12 cellular contexts compared by ENCODE assay signal in the genomic region with DNA sequence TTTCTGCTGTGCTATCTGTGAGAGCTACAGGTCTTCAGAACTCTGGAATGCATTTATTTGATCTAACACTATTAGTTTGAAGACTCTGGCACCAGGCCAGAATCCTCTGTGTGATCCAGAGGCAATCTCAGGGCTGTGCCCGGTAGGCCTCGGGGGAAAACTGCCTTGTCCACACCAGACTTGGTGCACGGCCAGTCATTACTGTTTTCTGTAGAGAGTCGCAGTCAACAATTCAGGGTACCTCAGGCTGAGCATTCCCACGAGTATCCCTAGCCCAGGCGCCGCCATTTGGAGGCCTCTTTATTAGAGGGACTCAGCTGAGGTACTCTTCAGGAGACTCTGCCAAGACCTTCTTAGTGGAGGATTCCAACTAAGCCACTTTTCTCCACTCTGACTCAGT.
DNase-seq lines count a peak whose midpoint lies in the region; ATAC-seq and TF ChIP-seq lines count a peak whose summit lies in the region.
"Had no signal": no experiment of that assay in that cellular context is flagged by ENCODE, and none has a peak within 500 bp of the region (broad histone marks: within the 10 kb centered on the region; RNA-seq: fewer than 3 reads in every experiment).

No MANE protein-coding gene starts in this region.

- H4K20me1 ChIP-seq in IMR-90 (ENCODE audit: insufficient read depth, low read length), result no peaks in the 10 kb centered on the region

- H3K14ac ChIP-seq in IMR-90 (replicated peaks; ENCODE audit: low read depth, low read length), result no peak overlapping the region

- H2AK5ac ChIP-seq in IMR-90 (ENCODE audit: low read depth, low read length), result no peak overlapping the region

- intact Hi-C loops in IMR-90 (cut with micrococcal nuclease), result no loop called here
- intact Hi-C loops in Caco-2 (cut with micrococcal nuclease; ENCODE audit: unreplicated experiment), result no loop called here

- dilution Hi-C loops in IMR-90 (cut with HindIII; ENCODE audit: low sequenced_read_pairs, unreplicated experiment), result no loop called here

- H3K27me3 Mint-ChIP-seq in Caco-2 (ENCODE audit: insufficient read depth, unreplicated experiment), result no peaks in the 10 kb centered on the region
- H3K27me3 Mint-ChIP-seq: activated B cell treated with CpG ODN at 0.5 μM for 24 hours had no signal

- WGBS in IMR-90 (ENCODE audit: extremely low coverage in 2 of 2, insufficient read length in 1 of 2), 2 experiments, result 100% methylated on average over 2 of the region's 7 CpGs; no CpG with 5 or more reads in 1 of the 2 experiments

- no peak overlapping the region for H4K91ac ChIP-seq in IMR-90 (ENCODE audit: insufficient read depth, low read depth, low read length)

- no peak for TF ChIP-seq CTCF in IMR-90 (conservative IDR thresholded peaks at IDR 0.05; ENCODE audit: low read depth, low read length)
- no peak for TF ChIP-seq CTCF in Caco-2 (IDR thresholded peaks at IDR 0.05; ENCODE audit: insufficient read depth in 1 of 2, low read depth in 1 of 2, low read length in 1 of 2, severe bottlenecking in 1 of 2, unreplicated experiment in 1 of 2)

- no peak overlapping the region for H3K4ac ChIP-seq in IMR-90 (ENCODE audit: low read depth, low read length)

- H3K4me3 ChIP-seq in IMR-90 (ENCODE audit: insufficient read depth, low read depth, low read length) (no peak overlapping the region), Caco-2 (ENCODE audit: low read depth, low read length) (no peak overlapping the region)
- H3K4me3 ChIP-seq: mucosa of descending colon, stomach had no signal

- in situ Hi-C loops in IMR-90 (cut with MboI; ENCODE audit: low sequenced_read_pairs), result no loop called here

- H3K27ac ChIP-seq in IMR-90 (ENCODE audit: insufficient read depth, low read length), result no peak overlapping the region
- H3K27ac ChIP-seq: brain microvascular endothelial cell, stomach had no signal

- no peak for TF ChIP-seq POLR2A in IMR-90 (IDR thresholded peaks at IDR 0.05; ENCODE audit: low read depth, low read length)

- H4K5ac ChIP-seq in IMR-90 (ENCODE audit: low read depth, low read length), result no peak overlapping the region

- no peaks in the 10 kb centered on the region for H3K9me3 Mint-ChIP-seq in Caco-2 (ENCODE audit: unreplicated experiment)

- no peak overlapping the region; a peak in 1 of 4 replicates for H4K8ac ChIP-seq in IMR-90 (ENCODE audit: low read depth in 2 of 2, low read length in 2 of 2)

- H3K4me3 Mint-ChIP-seq in Caco-2 (ENCODE audit: unreplicated experiment), result no peak overlapping the region
- H3K4me3 Mint-ChIP-seq: activated B cell treated with CpG ODN at 0.5 μM for 24 hours had no signal

- no peaks in the 10 kb centered on the region for H3K4me1 Mint-ChIP-seq in Caco-2 (ENCODE audit: low read depth, unreplicated experiment)
- H3K4me1 Mint-ChIP-seq: activated B cell treated with CpG ODN at 0.5 μM for 24 hours had no signal

- peak overlapping the region; percentile 26 for H2AFZ ChIP-seq in IMR-90 (replicated peaks; ENCODE audit: low read length, poor library complexity)

- no peak overlapping the region for H3K27ac Mint-ChIP-seq in Caco-2 (ENCODE audit: unreplicated experiment)
- H3K27ac Mint-ChIP-seq: activated B cell treated with CpG ODN at 0.5 μM for 24 hours had no signal

- H2BK120ac ChIP-seq in IMR-90 (ENCODE audit: low read depth, low read length), result no peak overlapping the region

- POLR2A ChIA-PET in IMR-90 (lab: Charles Lee; ENCODE audit: unreplicated experiment) (no interaction called here), Caco-2 (lab: Charles Lee) (no interaction called here)

- no peaks in the 10 kb centered on the region for H3K79me1 ChIP-seq in IMR-90 (ENCODE audit: low read depth in 1 of 2, low read length in 2 of 2)

- H3K56ac ChIP-seq in IMR-90 (ENCODE audit: extremely low read depth, insufficient read depth, low read length), result no peak overlapping the region

- no peak overlapping the region for H3K18ac ChIP-seq in IMR-90 (ENCODE audit: low read depth, low read length)

- H3K36me3 ChIP-seq in IMR-90 (ENCODE audit: control insufficient read depth, insufficient read depth, low read length) (no peaks in the 10 kb centered on the region), Caco-2 (ENCODE audit: control insufficient read depth, insufficient read depth, low read length) (no peaks in the 10 kb centered on the region)
- H3K36me3 ChIP-seq: brain microvascular endothelial cell, stomach had no signal

- no peak overlapping the region for H3K9ac ChIP-seq in IMR-90 (ENCODE audit: low read depth, low read length)

- H2BK20ac ChIP-seq in IMR-90 (ENCODE audit: low read depth, low read length), result no peak overlapping the region

- no peak overlapping the region for H3K23ac ChIP-seq in IMR-90 (ENCODE audit: low read depth, low read length)

- H2AK9ac ChIP-seq in IMR-90 (replicated peaks; ENCODE audit: low read depth, low read length, poor library complexity), result no peak overlapping the region

- BruUV-seq in IMR-90 (replicated peaks; lab: Mats Ljungman, UMichigan) (no TSS peak), Caco-2 (replicated peaks; lab: Mats Ljungman, UMichigan) (no TSS peak)

- CTCF ChIA-PET in IMR-90 (lab: Yijun Ruan, JAX) (no interaction called here), Caco-2 (lab: Charles Lee) (no interaction called here)

- H3K4me2 ChIP-seq in IMR-90 (ENCODE audit: low read depth, low read length), result no peak overlapping the region

- H2BK5ac ChIP-seq in IMR-90 (ENCODE audit: low read depth, low read length, poor library complexity, severe bottlenecking), result no peak overlapping the region

- H3K27me3 ChIP-seq in IMR-90 (ENCODE audit: control insufficient read depth, insufficient read depth, low read length), result no peaks in the 10 kb centered on the region
- no peaks in the 10 kb centered on the region for H3K27me3 ChIP-seq in Caco-2 (replicated peaks; ENCODE audit: control insufficient read depth, insufficient read depth, low read length)
- H3K27me3 ChIP-seq: brain microvascular endothelial cell, stomach had no signal

- H3K9me3 ChIP-seq in IMR-90 (ENCODE audit: control insufficient read depth, insufficient read depth, low read length) (no peaks in the 10 kb centered on the region), Caco-2 (no peaks in the 10 kb centered on the region)
- H3K9me3 ChIP-seq: mucosa of descending colon had no signal

- H2BK15ac ChIP-seq in IMR-90 (ENCODE audit: low read depth, low read length), result no peak overlapping the region

- no peaks in the 10 kb centered on the region for H3K36me3 Mint-ChIP-seq in Caco-2 (ENCODE audit: insufficient read depth, unreplicated experiment)

- no peak for ATAC-seq in IMR-90 (ENCODE audit: low read depth)
- ATAC-seq in GM19023 (IDR thresholded peaks at IDR 0.05; ENCODE audit: unreplicated experiment), result no peak
- no peak for ATAC-seq in GM21576 (IDR thresholded peaks at IDR 0.05; ENCODE audit: unreplicated experiment)
- ATAC-seq: mucosa of descending colon had no signal

- H3K9me1 ChIP-seq in IMR-90 (ENCODE audit: insufficient read depth, low read length), result no peaks in the 10 kb centered on the region

- DNase-seq in DMS153 (lab: John Stamatoyannopoulos, UW) (peak; percentile 17), IMR-90 (no peak), SK-N-DZ (ENCODE audit: low spot score) (peak; percentile 5), medulla oblongata (ENCODE audit: extremely low spot score) (peak; percentile 13), Caco-2 (no peak)
- DNase-seq: activated B cell treated with CpG ODN at 0.5 μM for 24 hours, brain microvascular endothelial cell, HCEC 1CT, stomach had no signal

- TF ChIP-seq RAD21 in IMR-90 (IDR thresholded peaks at IDR 0.05; ENCODE audit: low read length), result no peak

- H3K4me1 ChIP-seq in IMR-90 (ENCODE audit: control insufficient read depth, insufficient read depth, low read length) (no peaks in the 10 kb centered on the region), Caco-2 (no peaks in the 10 kb centered on the region)
- H3K4me1 ChIP-seq: stomach had no signal

TF ChIP-seq in IMR-90, 13 proteins besides CTCF, POLR2A, EP300 and RAD21:
- TF ChIP-seq FOS (IDR thresholded peaks at IDR 0.05; ENCODE audit: low read depth, low read length) (no peak), MAZ (IDR thresholded peaks at IDR 0.05; ENCODE audit: borderline replicate concordance, low read depth, low read length) (no peak), RFX5 (IDR thresholded peaks at IDR 0.05; ENCODE audit: low read depth, low read length) (no peak), RCOR1 (IDR thresholded peaks at IDR 0.05; ENCODE audit: insufficient replicate concordance, low read length) (no peak)

Comparison
In these comparisons a context has a peak if more than half of its experiments do, and no peak if none do; other contexts are left out.
1. DNase-seq: peak in DMS153 (single experiment), SK-N-DZ (single experiment) and medulla oblongata (single experiment); none in IMR-90 (single experiment) and Caco-2 (0 of 2).